In the genomic region with DNA sequence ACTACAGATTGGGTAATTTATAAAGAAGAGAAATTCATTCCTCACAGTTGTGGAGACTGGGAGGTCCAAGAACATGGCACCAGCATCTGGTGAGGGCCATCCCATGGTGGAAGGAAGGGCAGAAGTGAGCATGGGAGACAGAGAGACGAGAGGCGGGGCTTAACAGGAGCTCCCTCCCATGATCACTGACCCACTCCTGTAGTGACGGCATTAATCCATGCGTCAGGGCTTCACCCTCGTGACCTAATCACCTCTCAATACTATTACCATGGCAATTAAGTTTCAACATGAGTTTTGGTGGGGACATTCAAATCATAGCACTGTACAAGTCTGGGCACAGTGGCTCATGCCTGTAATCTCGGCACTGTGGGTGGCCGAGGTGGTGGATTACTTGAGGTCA, we compare ENCODE assay signal across 23 cellular contexts.
"Had no signal": no experiment of that assay in that cellular context is flagged by ENCODE, and none has a peak within 500 bp of the region (broad histone marks: within the 10 kb centered on the region; RNA-seq: fewer than 3 reads in every experiment).

No MANE protein-coding gene starts in this region.

- H3K4me1 ChIP-seq: gastrocnemius medialis, heart right ventricle, left lung, lower lobe of right lung had no signal

- DNase-seq: dermis blood vessel endothelial cell; dorsolateral prefrontal cortex; effector CD4-positive, alpha-beta T cell; effector memory CD4-positive, alpha-beta T cell; esophagus squamous epithelium; foreskin fibroblast; foreskin melanocyte; gastrocnemius medialis; glutamatergic neuron; head of caudate nucleus; heart right ventricle; hippocampal formation; left cardiac atrium; left lung; left ventricle myocardium superior; lower lobe of right lung; mesendoderm; midbrain had no signal

- H3K4me3 ChIP-seq: coronary artery, dorsolateral prefrontal cortex, esophagus squamous epithelium, gastrocnemius medialis, heart right ventricle, left lung, lower lobe of right lung had no signal

- H3K36me3 ChIP-seq: left lung had no signal

- ATAC-seq: gastrocnemius medialis, heart right ventricle, left cardiac atrium, left lung, left ventricle myocardium superior, lower lobe of right lung had no signal

- H3K27me3 ChIP-seq: dorsolateral prefrontal cortex, esophagus squamous epithelium, gastrocnemius medialis, heart right ventricle, left lung had no signal

- H3K27ac ChIP-seq: coronary artery, dorsolateral prefrontal cortex, esophagus squamous epithelium, heart right ventricle, left lung, lower lobe of right lung had no signal

- FAIRE-seq: colon, endothelial cell of umbilical vein, islet of Langerhans, keratinocyte had no signal

- H3K9me3 ChIP-seq: esophagus squamous epithelium, gastrocnemius medialis, heart right ventricle, left lung, lower lobe of right lung had no signal
